In the genomic region with DNA sequence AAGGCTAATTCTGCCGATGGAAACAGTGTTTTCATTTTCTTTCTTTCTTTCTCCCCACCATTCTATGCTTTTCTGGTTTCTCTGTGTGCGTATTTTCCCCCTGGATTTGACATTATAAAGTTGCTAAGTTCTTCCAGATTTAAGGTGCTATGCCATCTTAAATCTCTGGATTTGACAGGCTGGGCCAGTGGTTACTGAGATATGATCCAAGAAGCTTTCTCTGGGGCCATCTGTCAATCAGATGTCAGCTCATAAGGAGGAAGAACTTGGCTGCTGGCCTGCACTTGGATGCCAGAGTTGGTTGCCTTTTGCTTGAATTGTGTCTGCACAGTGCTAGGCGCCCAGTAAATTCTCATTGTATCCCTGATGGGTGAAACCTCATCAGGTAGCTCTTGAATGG, we compare ENCODE assay signal across 21 cellular contexts.
"Had no signal": no experiment of that assay in that cellular context is flagged by ENCODE, and none has a peak within 500 bp of the region (broad histone marks: within the 10 kb centered on the region; RNA-seq: fewer than 3 reads in every experiment).

No MANE protein-coding gene starts in this region.

- H3K27ac Mint-ChIP-seq: effector memory CD8-positive, alpha-beta T cell; memory B cell; naive B cell; natural killer cell treated with Interleukin-12 subunit alpha and Interleukin-12 subunit beta and Interleukin-15 and Interleukin-18, amount 100 ng/mL, for 72 hours; stimulated activated naive CD8-positive, alpha-beta T cell treated with anti-CD3 and anti-CD28 coated beads, Interleukin-15, amount 100 ng/mL, for 72 hours had no signal

- H3K4me3 Mint-ChIP-seq: effector memory CD8-positive, alpha-beta T cell; memory B cell; naive B cell; natural killer cell treated with Interleukin-12 subunit alpha and Interleukin-12 subunit beta and Interleukin-15 and Interleukin-18, amount 100 ng/mL, for 72 hours; neural crest cell; stimulated activated naive CD8-positive, alpha-beta T cell treated with anti-CD3 and anti-CD28 coated beads, Interleukin-15, amount 100 ng/mL, for 72 hours had no signal

- H3K9me3 Mint-ChIP-seq: effector memory CD8-positive, alpha-beta T cell; memory B cell; natural killer cell treated with Interleukin-12 subunit alpha and Interleukin-12 subunit beta and Interleukin-15 and Interleukin-18, amount 100 ng/mL, for 72 hours; neural crest cell; stimulated activated naive CD8-positive, alpha-beta T cell treated with anti-CD3 and anti-CD28 coated beads, Interleukin-15, amount 100 ng/mL, for 72 hours had no signal

- H3K36me3 Mint-ChIP-seq: memory B cell; naive B cell; natural killer cell treated with Interleukin-12 subunit alpha and Interleukin-12 subunit beta and Interleukin-15 and Interleukin-18, amount 100 ng/mL, for 72 hours had no signal

- DNase-seq: cortex of kidney; effector memory CD8-positive, alpha-beta T cell; erythroblast; esophagus squamous epithelium; head of caudate nucleus; kidney; mucosa of descending colon; naive B cell; pancreas; right lobe of liver; stimulated activated CD4-positive, alpha-beta T cell treated with anti-CD3 and anti-CD28 coated beads, Interleukin-12 subunit alpha, Interleukin-12 subunit beta, amount 100 ng/mL, for 4 hours; stimulated activated CD4-positive, alpha-beta T cell treated with anti-CD3 and anti-CD28 coated beads, Interleukin-1b, Interleukin-23, amount 100 ng/mL, for 48 hours; stimulated activated CD4-positive, alpha-beta T cell treated with anti-CD3 and anti-CD28 coated beads, Interleukin-4, amount 100 ng/mL, for 1 hour; stimulated activated CD8-positive, alpha-beta memory T cell treated with anti-CD3 and anti-CD28 coated beads, Interleukin-4, amount 100 ng/mL, for 48 hours; stimulated activated naive CD4-positive, alpha-beta T cell; stimulated activated naive CD8-positive, alpha-beta T cell treated with anti-CD3 and anti-CD28 coated beads, Interleukin-15, amount 100 ng/mL, for 72 hours; transverse colon had no signal

- H3K4me1 Mint-ChIP-seq: naive B cell had no signal

- ATAC-seq: effector memory CD8-positive, alpha-beta T cell; left lobe of liver; mucosa of descending colon; natural killer cell treated with Interleukin-12 subunit alpha and Interleukin-12 subunit beta and Interleukin-15 and Interleukin-18, amount 100 ng/mL, for 72 hours; pancreas; right lobe of liver; stimulated activated naive CD8-positive, alpha-beta T cell treated with anti-CD3 and anti-CD28 coated beads, Interleukin-15, amount 100 ng/mL, for 72 hours had no signal
